Comparison of ENCODE assay signal across 35 cellular contexts in the genomic region with DNA sequence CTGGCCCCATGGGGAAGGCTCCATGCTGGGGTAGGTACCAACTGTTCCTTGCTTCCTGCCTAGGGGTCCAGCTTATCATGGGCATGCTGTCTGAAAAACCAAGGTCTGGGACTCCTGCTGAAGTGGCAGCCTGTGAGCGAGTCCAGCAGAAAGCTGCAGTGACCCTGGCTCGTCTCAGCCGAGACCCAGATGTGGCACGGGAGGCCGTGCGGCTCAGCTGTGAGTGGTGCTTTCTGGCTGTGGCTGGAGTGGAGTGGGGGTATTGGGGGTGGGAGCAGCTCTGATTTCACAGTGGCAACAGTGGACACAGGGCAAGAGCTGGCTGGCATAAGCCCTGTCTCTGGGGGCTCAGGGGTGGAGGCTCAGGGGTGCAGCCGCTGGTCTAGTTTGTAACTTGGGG.
A peak's percentile ranks its signal among the peaks of the same experiment; 100 is the strongest.
DNase-seq lines count a peak whose midpoint lies in the region; ATAC-seq and TF ChIP-seq lines count a peak whose summit lies in the region.
"Had no signal": no experiment of that assay in that cellular context is flagged by ENCODE, and none has a peak within 500 bp of the region (broad histone marks: within the 10 kb centered on the region; RNA-seq: fewer than 3 reads in every experiment).

No MANE protein-coding gene starts in this region.

- no peak overlapping the region for H2AK5ac ChIP-seq in neuronal stem cell (ENCODE audit: low read depth, low read length)

- no peak overlapping the region for H3K18ac ChIP-seq in neuronal stem cell (ENCODE audit: low read length)

- H3K4me1 ChIP-seq in lung (ENCODE audit: control insufficient read depth in 2 of 2, insufficient read depth in 2 of 2, low read length in 2 of 2), result no peaks in the 10 kb centered on the region
- H3K4me1 ChIP-seq in neuronal stem cell (ENCODE audit: control insufficient read depth in 2 of 2, insufficient read depth in 1 of 2, low read depth in 1 of 2, low read length in 2 of 2), result peaks cover 0 to 6% of the 10 kb centered on the region in 2 donors
- H3K4me1 ChIP-seq in parathyroid adenoma, result peaks cover 26% of the 10 kb centered on the region
- H3K4me1 ChIP-seq: A549, BE2C, BLaER1, Caco-2 had no signal

- intact Hi-C loops in sciatic nerve (cut with DNase I), result no loop called here

- H3K27ac ChIP-seq in lung (ENCODE audit: low read depth in 1 of 2, low read length in 1 of 2) (no peak overlapping the region), neuronal stem cell (replicated peaks; ENCODE audit: low read length) (no peak overlapping the region), parathyroid adenoma (peak overlapping the region; percentile 100)
- H3K27ac ChIP-seq: 22Rv1; A549; BLaER1; BLaER1 treated with 17β-estradiol and CSF1 and Interleukin-3, amounts not matched to agents 10 nM and 100 nM; C4-2B had no signal

- H3K36me3 ChIP-seq in lung (ENCODE audit: control insufficient read depth in 2 of 2, insufficient read depth in 2 of 2, low read length in 2 of 2) (no peaks in the 10 kb centered on the region), neuronal stem cell (replicated peaks in 1 of 2; ENCODE audit: control insufficient read depth in 2 of 2, insufficient read depth in 2 of 2, low read length in 2 of 2) (no peaks in the 10 kb centered on the region), parathyroid adenoma (ENCODE audit: control insufficient read depth, insufficient read depth, low read length) (no peaks in the 10 kb centered on the region)
- H3K36me3 ChIP-seq: BE2C; BLaER1; BLaER1 treated with 17β-estradiol and CSF1 and Interleukin-3, amounts not matched to agents 10 nM and 100 nM had no signal

- no peaks in the 10 kb centered on the region for H3K27me3 ChIP-seq in lung (ENCODE audit: control insufficient read depth, insufficient read depth)
- no peaks in the 10 kb centered on the region for H3K27me3 ChIP-seq in neuronal stem cell (ENCODE audit: control insufficient read depth in 3 of 3, insufficient read depth in 3 of 3, low read depth in 1 of 3, low read length in 3 of 3)
- H3K27me3 ChIP-seq in parathyroid adenoma (ENCODE audit: control insufficient read depth, insufficient read depth, low read length), result no peaks in the 10 kb centered on the region
- H3K27me3 ChIP-seq: BE2C; BLaER1; BLaER1 treated with 17β-estradiol and CSF1 and Interleukin-3, amounts not matched to agents 10 nM and 100 nM had no signal

- H3K9ac ChIP-seq in neuronal stem cell (ENCODE audit: low read depth, low read length, poor library complexity), result no peak overlapping the region
- H3K9ac ChIP-seq in parathyroid adenoma, result no peak overlapping the region
- H3K9ac ChIP-seq: BLaER1; BLaER1 treated with 17β-estradiol and CSF1 and Interleukin-3, amounts not matched to agents 10 nM and 100 nM had no signal

- H3K27me3 Mint-ChIP-seq in neural crest cell (ENCODE audit: low read depth), result no peaks in the 10 kb centered on the region
- H3K27me3 Mint-ChIP-seq: CD4-positive, CD25-positive, alpha-beta regulatory T cell had no signal

- no peak overlapping the region for H3K4me2 ChIP-seq in neuronal stem cell (ENCODE audit: insufficient read depth, low read length, poor library complexity, severe bottlenecking)
- peak overlapping the region; percentile 42 for H3K4me2 ChIP-seq in parathyroid adenoma (ENCODE audit: low read length)
- H3K4me2 ChIP-seq: A549; BLaER1; BLaER1 treated with 17β-estradiol and CSF1 and Interleukin-3, amounts not matched to agents 10 nM and 100 nM had no signal

- no peak overlapping the region for H2BK12ac ChIP-seq in neuronal stem cell (ENCODE audit: low read length)

- H2AFZ ChIP-seq in neuronal stem cell (ENCODE audit: low read length), result no peak overlapping the region
- no peak overlapping the region for H2AFZ ChIP-seq in parathyroid adenoma

- no peaks in the 10 kb centered on the region for H3K4me1 Mint-ChIP-seq in neural crest cell
- H3K4me1 Mint-ChIP-seq: CD14-positive monocyte; CD4-positive, alpha-beta memory T cell; CD4-positive, CD25-positive, alpha-beta regulatory T cell; CD8-positive, alpha-beta memory T cell had no signal

- H3K9me3 ChIP-seq in lung (ENCODE audit: control insufficient read depth in 2 of 2, insufficient read depth in 1 of 2, low read length in 1 of 2) (no peaks in the 10 kb centered on the region), neuronal stem cell (replicated peaks in 1 of 2; ENCODE audit: control insufficient read depth in 2 of 2, insufficient read depth in 1 of 2, low read depth in 1 of 2, low read length in 2 of 2) (no peaks in the 10 kb centered on the region), parathyroid adenoma (ENCODE audit: control insufficient read depth, low read length) (no peaks in the 10 kb centered on the region)
- H3K9me3 ChIP-seq: A549; BE2C; BLaER1; BLaER1 treated with 17β-estradiol and CSF1 and Interleukin-3, amounts not matched to agents 10 nM and 100 nM; Caco-2 had no signal

- H3K27ac Mint-ChIP-seq in neural crest cell (ENCODE audit: unreplicated experiment), result peak overlapping the region; percentile 50
- H3K27ac Mint-ChIP-seq: B cell; CD14-positive monocyte; CD4-positive, alpha-beta T cell; CD4-positive, CD25-positive, alpha-beta regulatory T cell; CD8-positive, alpha-beta T cell had no signal

- no peak overlapping the region for H2BK5ac ChIP-seq in neuronal stem cell (ENCODE audit: low read length)

- no peak overlapping the region for H4K91ac ChIP-seq in neuronal stem cell (ENCODE audit: low read depth, low read length, poor library complexity)

- H3K9me3 Mint-ChIP-seq in neural crest cell, result no peaks in the 10 kb centered on the region

- DNase-seq in lung (ENCODE audit: low spot score), result no peak
- no peak for DNase-seq in neural crest cell (ENCODE audit: low read depth, low spot score)
- DNase-seq in neuronal stem cell (ENCODE audit: low spot score), result no peak
- no peak for DNase-seq in NCI-H1092 treated with DMSO at 0.1 percent for 48 hours (lab: John Stamatoyannopoulos, UW)
- no peak for DNase-seq in sciatic nerve (ENCODE audit: low spot score)
- DNase-seq: 8988T; ACHN; AML-193; BE2C; C1 segment of cervical spinal cord; Caco-2; Calu3; CD4-positive, alpha-beta memory T cell; CD4-positive, alpha-beta T cell; CD4-positive, CD25-positive, alpha-beta regulatory T cell; CD8-positive, alpha-beta memory T cell; CD8-positive, alpha-beta T cell; COR-L47; DMS 273 treated with DMSO at 0.1 percent for 48 hours; DMS153; DMS53; DMS79; DMS79 treated with DMSO at 0.1 percent for 48 hours; DND-41; EL had no signal

- peaks cover 12% of the 10 kb centered on the region for H3K79me2 ChIP-seq in parathyroid adenoma

- H3K14ac ChIP-seq in neuronal stem cell (ENCODE audit: low read length), result peak overlapping the region; percentile 79

- ATAC-seq in lung (ENCODE audit: insufficient read depth, low FRiP score) (peak; percentile 17), HG03095 (IDR thresholded peaks at IDR 0.05; ENCODE audit: unreplicated experiment) (no peak), HG03159 (IDR thresholded peaks at IDR 0.05; ENCODE audit: unreplicated experiment) (no peak), sciatic nerve (no peak)
- ATAC-seq: A549; CD8-positive, alpha-beta T cell had no signal

- H3K36me3 Mint-ChIP-seq in neural crest cell (ENCODE audit: low read depth), result no peaks in the 10 kb centered on the region
- H3K36me3 Mint-ChIP-seq: CD14-positive monocyte; CD4-positive, alpha-beta memory T cell; CD4-positive, CD25-positive, alpha-beta regulatory T cell; CD8-positive, alpha-beta memory T cell; CD8-positive, alpha-beta T cell had no signal

- no peak overlapping the region for H3K4ac ChIP-seq in neuronal stem cell (ENCODE audit: low read length)

- WGBS in lung, 2 donors, result 96 to 97% methylated on average over 7 of the region's 7 CpGs
- WGBS in neuronal stem cell (ENCODE audit: extremely low coverage in 2 of 2, insufficient read length in 2 of 2, insufficient replicate concordance in 1 of 2), 2 donors, result no CpG with 5 or more reads among the region's 7 CpGs

- no peaks in the 10 kb centered on the region for H3K79me1 ChIP-seq in neuronal stem cell (ENCODE audit: low read depth, low read length)

- no peak overlapping the region for H3K4me3 ChIP-seq in lung
- H3K4me3 ChIP-seq in neuronal stem cell (ENCODE audit: low read length in 2 of 2), result no peak overlapping the region
- peak overlapping the region; percentile 14 for H3K4me3 ChIP-seq in parathyroid adenoma (ENCODE audit: low read depth, low read length)
- H3K4me3 ChIP-seq: A549; BLaER1; BLaER1 treated with 17β-estradiol and CSF1 and Interleukin-3, amounts not matched to agents 10 nM and 100 nM had no signal

- no peak overlapping the region for H3K23ac ChIP-seq in neuronal stem cell (ENCODE audit: low read depth, low read length, poor library complexity)

- peak overlapping the region; percentile 66 for H2BK120ac ChIP-seq in neuronal stem cell (ENCODE audit: low read depth, low read length)

- no peak overlapping the region for H4K8ac ChIP-seq in neuronal stem cell (ENCODE audit: low read depth, low read length)

- H3K4me3 Mint-ChIP-seq in neural crest cell, result no peak overlapping the region
- H3K4me3 Mint-ChIP-seq: B cell; CD14-positive monocyte; CD4-positive, alpha-beta memory T cell; CD4-positive, alpha-beta T cell; CD4-positive, CD25-positive, alpha-beta regulatory T cell; CD8-positive, alpha-beta memory T cell; CD8-positive, alpha-beta T cell had no signal

- no peak overlapping the region for H2BK15ac ChIP-seq in neuronal stem cell (ENCODE audit: low read length)

- no peak for TF ChIP-seq CTCF in lung (IDR thresholded peaks at IDR 0.05; ENCODE audit: control extremely low read depth, extremely low read depth)
- no peak for TF ChIP-seq CTCF in neural crest cell (conservative IDR thresholded peaks at IDR 0.05)
- TF ChIP-seq CTCF in parathyroid adenoma (IDR thresholded peaks at IDR 0.05), result no peak
